ENCODE assay signal across 8 cellular contexts in the genomic region with DNA sequence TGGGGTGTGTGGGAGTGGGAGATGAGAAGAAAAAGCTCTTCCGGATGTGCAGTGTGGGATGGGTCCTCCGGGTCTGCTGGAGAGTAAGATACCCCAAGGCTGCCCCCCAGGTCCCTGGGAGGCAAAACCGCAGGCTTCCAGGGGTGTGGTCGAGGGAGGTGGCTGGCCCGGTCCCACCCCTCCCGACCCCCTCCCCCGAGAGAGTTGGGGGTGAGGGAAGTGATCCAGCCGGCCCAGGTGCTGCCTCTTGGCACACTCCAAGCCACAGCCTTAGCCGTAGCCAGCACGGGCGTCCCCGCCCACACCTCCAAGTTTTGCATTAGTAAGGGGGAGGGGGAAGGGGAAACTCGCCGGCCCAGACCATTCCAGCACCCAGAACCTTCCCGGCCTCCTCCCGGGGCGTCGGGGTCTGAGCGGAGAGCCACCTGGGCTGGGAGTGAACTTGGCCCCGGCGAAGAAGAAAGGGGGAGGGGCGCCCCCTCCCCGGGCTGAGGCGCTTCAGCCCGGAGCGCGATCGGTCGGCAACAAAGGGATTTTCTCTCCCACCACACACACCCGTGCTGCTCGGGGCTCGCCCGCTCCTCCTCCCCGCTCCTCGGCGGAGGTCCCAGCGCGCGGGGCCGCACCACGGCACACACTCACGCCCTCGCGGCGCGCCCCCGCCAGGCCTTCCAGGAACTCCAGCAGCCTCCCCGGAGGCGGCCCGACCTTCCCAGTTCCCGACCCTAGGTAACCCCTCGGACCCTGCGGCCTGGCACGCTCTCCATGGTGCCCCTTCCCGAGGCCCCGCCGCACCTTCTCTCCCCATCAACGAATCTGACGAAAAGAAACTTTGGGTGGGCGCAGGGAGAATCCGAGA. TPM values are rescaled to one million over a fixed set of nuclear protein-coding genes. Genes with fewer than 3 reads are reported as not detected.
DNase-seq lines count a peak whose midpoint lies in the region; ATAC-seq and TF ChIP-seq lines count a peak whose summit lies in the region.

No MANE protein-coding gene starts in this region.

- H3F3A ChIP-seq in DOHH2 (ENCODE audit: control insufficient read depth, insufficient read depth) = no peaks in the 10 kb centered on the region

- in situ Hi-C loops in ACHN (cut with HindIII; ENCODE audit: low pct_ligation_motif_present, low pct_unique_long_range_greater_than_20kb, low sequenced_read_pairs) = no loop called here

- ATAC-seq in HG02763 (IDR thresholded peaks at IDR 0.05; ENCODE audit: unreplicated experiment) = no peak

- H3K79me2 ChIP-seq in DOHH2 (ENCODE audit: control insufficient read depth, low read length) = peaks cover 97% of the 10 kb centered on the region
- H3K79me2 ChIP-seq in osteoblast (ENCODE audit: insufficient read depth, low read length) = peaks cover 82% of the 10 kb centered on the region

- H3K9me2 ChIP-seq in DOHH2 (replicated peaks; ENCODE audit: control insufficient read depth, low read length) = no peaks in the 10 kb centered on the region

- no peak overlapping the region for H3K27ac ChIP-seq in DOHH2 (ENCODE audit: low read depth, low read length)
- no peak overlapping the region for H3K27ac ChIP-seq in osteoblast (ENCODE audit: low read depth, low read length)

- peak overlapping the region; percentile 42; the same call in 1 of the 2 replicates for H3K4me3 ChIP-seq in DOHH2 (ENCODE audit: low read length)
- H3K4me3 ChIP-seq in fibroblast of mammary gland (ENCODE audit: control insufficient read depth, low read depth, low read length) = peak overlapping the region; percentile 40
- peak overlapping the region; percentile 65 for H3K4me3 ChIP-seq in osteoblast (ENCODE audit: insufficient read depth, low read length)

- H4K20me1 ChIP-seq in DOHH2 (ENCODE audit: control insufficient read depth, insufficient read depth, low read depth, low read length) (peaks cover 3% of the 10 kb centered on the region), osteoblast (ENCODE audit: insufficient read depth, low read length) (peaks cover 66% of the 10 kb centered on the region)

- H3K9me3 ChIP-seq in DOHH2 (ENCODE audit: control insufficient read depth, insufficient read depth, low read length) (no peaks in the 10 kb centered on the region), osteoblast (ENCODE audit: low read depth, low read length) (no peaks in the 10 kb centered on the region)

- H2AFZ ChIP-seq in osteoblast (ENCODE audit: low read length) = no peak overlapping the region

- H3K36me3 ChIP-seq in DOHH2 (ENCODE audit: control insufficient read depth, low read length) (no peaks in the 10 kb centered on the region; the same call in none of the 2 replicates), osteoblast (ENCODE audit: insufficient read depth, low read length) (no peaks in the 10 kb centered on the region)

- H3K4me1 ChIP-seq in DOHH2 (ENCODE audit: control insufficient read depth, low read length) = peaks cover 32% of the 10 kb centered on the region
- peaks cover 23% of the 10 kb centered on the region for H3K4me1 ChIP-seq in osteoblast (ENCODE audit: insufficient read depth, low read length)

- no peak for TF ChIP-seq CTCF in DOHH2 (IDR thresholded peaks at IDR 0.05; ENCODE audit: low read depth, low read length, poor library complexity, severe bottlenecking)
- no peak for TF ChIP-seq CTCF in fibroblast of mammary gland (conservative IDR thresholded peaks at IDR 0.05; ENCODE audit: control insufficient read depth, insufficient read depth, low read depth, low read length)
- TF ChIP-seq CTCF in osteoblast (IDR thresholded peaks at IDR 0.05; ENCODE audit: extremely low read depth, low read depth, low read length) = no peak

- peak overlapping the region; percentile 39 for H3K4me2 ChIP-seq in DOHH2 (ENCODE audit: low read length)
- H3K4me2 ChIP-seq in osteoblast (ENCODE audit: insufficient read depth, low read length) = peak overlapping the region; percentile 71

- DNase-seq in RPMI8226 (peak; percentile 91), fibroblast of mammary gland (ENCODE audit: low read depth) (no peak), osteoblast (ENCODE audit: insufficient read length, low spot score, missing footprints) (peak; percentile 85), ACHN (no peak), DMS79 (lab: John Stamatoyannopoulos, UW) (no peak), SKM-1 treated with dmso at 0.1 percent for 144 hours (lab: John Stamatoyannopoulos, UW; ENCODE audit: unreplicated experiment) (no peak)

- no peaks in the 10 kb centered on the region for H3K27me3 ChIP-seq in DOHH2 (ENCODE audit: control insufficient read depth, low read length)
- H3K27me3 ChIP-seq in osteoblast (ENCODE audit: insufficient read depth, low read length) = peaks cover 36% of the 10 kb centered on the region

RNA-seq across cellular contexts. Expression of a gene that starts 14.4 kb away (rescaled TPM):
- 14.7 and 14.8 TPM in 2 replicates for total RNA-seq in osteoblast

Comparison
In these comparisons a context has a peak if more than half of its experiments do, and no peak if none do; other contexts are left out.
1. DNase-seq: peak in RPMI8226 (single experiment) and osteoblast (single experiment); none in fibroblast of mammary gland (single experiment), ACHN (single experiment), DMS79 (single experiment) and SKM-1 treated with dmso at 0.1 percent for 144 hours (single experiment).
2. Peak in every context shown above with its lines, with median percentiles within 50 percentile points of each other: H3K4me3 ChIP-seq.